In the genomic region with DNA sequence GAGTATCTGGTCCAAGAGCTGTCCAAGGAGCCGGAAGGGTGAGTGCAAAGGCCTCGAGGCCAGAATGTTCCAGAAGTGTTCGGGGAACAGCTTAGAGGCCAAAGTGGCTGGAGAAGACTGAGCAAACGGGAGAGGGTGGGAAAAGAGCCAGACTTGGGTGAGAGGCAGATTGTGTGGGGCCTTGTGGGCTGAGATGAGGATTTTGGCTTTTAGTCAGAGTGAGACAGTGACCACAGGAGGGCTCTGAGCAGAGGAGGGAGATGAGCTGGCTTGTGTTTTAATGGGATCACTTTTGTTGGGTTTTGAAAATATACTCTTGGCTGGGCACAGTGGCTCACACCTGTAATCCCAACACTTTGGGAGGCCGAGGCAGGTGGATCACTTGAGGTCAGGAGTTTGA, we compare ENCODE assay signal across 1 cellular context.
TF ChIP-seq lines count a peak whose summit lies in the region.

No MANE protein-coding gene starts in this region.

TF ChIP-seq in IMR-90, 13 proteins besides CTCF, POLR2A, EP300 and RAD21 (continued from another document):
- TF ChIP-seq RCOR1 (IDR thresholded peaks at IDR 0.05; ENCODE audit: insufficient replicate concordance, low read length) (no peak), MAZ (IDR thresholded peaks at IDR 0.05; ENCODE audit: borderline replicate concordance, low read depth, low read length) (no peak), MAFK (IDR thresholded peaks at IDR 0.05; ENCODE audit: low read depth, low read length) (no peak), CEBPB (IDR thresholded peaks at IDR 0.05; ENCODE audit: low read depth, low read length) (no peak)
TF ChIP-seq in IMR-90: peak in this region for 0.
